In genomic region chr2:31322376-31322775, GRCh38 we compare ENCODE assay signal across 17 cellular contexts.
DNase-seq lines count a peak whose midpoint lies in the region; ATAC-seq and TF ChIP-seq lines count a peak whose summit lies in the region.
"Had no signal": no experiment of that assay in that cellular context is flagged by ENCODE, and none has a peak within 500 bp of the region (broad histone marks: within the 10 kb centered on the region; RNA-seq: fewer than 3 reads in every experiment).

No MANE protein-coding gene starts in this region.

- CTCF ChIA-PET in activated CD8-positive, alpha-beta memory T cell treated with anti-CD3 and anti-CD28 coated beads, Interleukin-2, amount 10 ng/mL, durations not matched to agents 7 days and 5 days (lab: Charles Lee), result interaction anchor here (1.2 to 5.4 kb wide), 4 partner anchors 11 to 611 kb away, joined by 3 to 25 read pairs (median 6); partner anchors contain the start of gene EHD3

- no peaks in the 10 kb centered on the region for H3K9me3 Mint-ChIP-seq in activated CD8-positive, alpha-beta memory T cell treated with anti-CD3 and anti-CD28 coated beads, Interleukin-2, amount 10 ng/mL, durations not matched to agents 7 days and 5 days (ENCODE audit: low read depth)
- H3K9me3 Mint-ChIP-seq in activated T-helper 17 cell treated with anti-CD3 and anti-CD28 coated beads, Interleukin-2, amount 50 U/mL, for 72 hours, result no peaks in the 10 kb centered on the region
- H3K9me3 Mint-ChIP-seq in stimulated activated effector memory CD8-positive, alpha-beta T cell treated with anti-CD3 and anti-CD28 coated beads, Interleukin-12 subunit alpha, Interleukin-12 subunit beta, amount 100 ng/mL, for 72 hours, result no peaks in the 10 kb centered on the region

- H3K4me3 Mint-ChIP-seq in activated CD8-positive, alpha-beta memory T cell treated with anti-CD3 and anti-CD28 coated beads, Interleukin-2, amount 10 ng/mL, durations not matched to agents 7 days and 5 days, result no peak overlapping the region
- peak overlapping the region; percentile 69 for H3K4me3 Mint-ChIP-seq in activated T-helper 17 cell treated with anti-CD3 and anti-CD28 coated beads, Interleukin-2, amount 50 U/mL, for 72 hours
- no peak overlapping the region for H3K4me3 Mint-ChIP-seq in stimulated activated effector memory CD8-positive, alpha-beta T cell treated with anti-CD3 and anti-CD28 coated beads, Interleukin-12 subunit alpha, Interleukin-12 subunit beta, amount 100 ng/mL, for 72 hours

- peak overlapping the region; percentile 30 for H3K27ac Mint-ChIP-seq in activated CD8-positive, alpha-beta memory T cell treated with anti-CD3 and anti-CD28 coated beads, Interleukin-2, amount 10 ng/mL, durations not matched to agents 7 days and 5 days
- peak overlapping the region; percentile 92 for H3K27ac Mint-ChIP-seq in activated T-helper 17 cell treated with anti-CD3 and anti-CD28 coated beads, Interleukin-2, amount 50 U/mL, for 72 hours
- peak overlapping the region; percentile 7 for H3K27ac Mint-ChIP-seq in stimulated activated effector memory CD8-positive, alpha-beta T cell treated with anti-CD3 and anti-CD28 coated beads, Interleukin-12 subunit alpha, Interleukin-12 subunit beta, amount 100 ng/mL, for 72 hours

- peaks cover 61% of the 10 kb centered on the region for H3K4me1 Mint-ChIP-seq in activated CD8-positive, alpha-beta memory T cell treated with anti-CD3 and anti-CD28 coated beads, Interleukin-2, amount 10 ng/mL, durations not matched to agents 7 days and 5 days
- peaks cover 55% of the 10 kb centered on the region for H3K4me1 Mint-ChIP-seq in activated T-helper 17 cell treated with anti-CD3 and anti-CD28 coated beads, Interleukin-2, amount 50 U/mL, for 72 hours
- peaks cover 64% of the 10 kb centered on the region for H3K4me1 Mint-ChIP-seq in stimulated activated effector memory CD8-positive, alpha-beta T cell treated with anti-CD3 and anti-CD28 coated beads, Interleukin-12 subunit alpha, Interleukin-12 subunit beta, amount 100 ng/mL, for 72 hours

- DNase-seq in activated CD8-positive, alpha-beta memory T cell treated with anti-CD3 and anti-CD28 coated beads, Interleukin-2, amount 10 ng/mL, durations not matched to agents 7 days and 5 days, result no peak
- no peak for DNase-seq in activated CD8-positive, alpha-beta memory T cell treated with anti-CD3 and anti-CD28 coated beads, Interleukin-2, amount 50 U/mL, for 48 hours
- no peak for DNase-seq in Right ventricle myocardium superior
- no peak for DNase-seq in stimulated activated effector memory CD8-positive, alpha-beta T cell treated with anti-CD3 and anti-CD28 coated beads, Interleukin-12 subunit alpha, Interleukin-12 subunit beta, amount 100 ng/mL, for 72 hours (ENCODE audit: low spot score in 2 of 2)
- no peak for DNase-seq in colonic mucosa
- DNase-seq in nucleus accumbens (lab: John Stamatoyannopoulos, UW), result no peak
- DNase-seq: activated naive CD4-positive, alpha-beta T cell treated with anti-CD3 and anti-CD28 coated beads, Interleukin-2, amount 50 U/mL, for 16 hours; Calu3; cerebellar nuclear complex; NCI-H2171 treated with DMSO at 0.1 percent for 48 hours; RPMI8226; small intestine; T-helper 1 cell; upper lobe of right lung had no signal

- TF ChIP-seq CTCF in colonic mucosa (IDR thresholded peaks at IDR 0.05), result no peak

- H3K4me1 ChIP-seq in colonic mucosa, result no peaks in the 10 kb centered on the region

- no peak overlapping the region for H3K4me3 ChIP-seq in colonic mucosa
- H3K4me3 ChIP-seq: K562, upper lobe of right lung had no signal

- no peak overlapping the region for H3K9ac ChIP-seq in colonic mucosa (ENCODE audit: low read depth in 2 of 2, low read length in 2 of 2)

- intact Hi-C loops in Right ventricle myocardium superior (cut with DNase I) (loop anchor here (10.0 kb wide), 1 partner anchor 88 kb away; the partner anchor contains the start of gene EHD3), colonic mucosa (cut with DNase I) (no loop called here)

- no peak for ATAC-seq in activated CD8-positive, alpha-beta memory T cell treated with anti-CD3 and anti-CD28 coated beads, Interleukin-2, amount 10 ng/mL, durations not matched to agents 7 days and 5 days
- ATAC-seq in activated T-helper 17 cell treated with anti-CD3 and anti-CD28 coated beads, Interleukin-2, amount 50 U/mL, for 72 hours (replicated peaks), result no peak
- ATAC-seq in Right ventricle myocardium superior (ENCODE audit: poor library complexity), result peak; percentile 79
- no peak for ATAC-seq in stimulated activated effector memory CD8-positive, alpha-beta T cell treated with anti-CD3 and anti-CD28 coated beads, Interleukin-12 subunit alpha, Interleukin-12 subunit beta, amount 100 ng/mL, for 72 hours
- ATAC-seq in GM18867 (IDR thresholded peaks at IDR 0.05; ENCODE audit: unreplicated experiment), result no peak
- ATAC-seq: K562, upper lobe of right lung had no signal

- H3K27me3 Mint-ChIP-seq in activated CD8-positive, alpha-beta memory T cell treated with anti-CD3 and anti-CD28 coated beads, Interleukin-2, amount 10 ng/mL, durations not matched to agents 7 days and 5 days, result peaks cover 4% of the 10 kb centered on the region
- no peaks in the 10 kb centered on the region for H3K27me3 Mint-ChIP-seq in activated T-helper 17 cell treated with anti-CD3 and anti-CD28 coated beads, Interleukin-2, amount 50 U/mL, for 72 hours

- H3K36me3 Mint-ChIP-seq in activated CD8-positive, alpha-beta memory T cell treated with anti-CD3 and anti-CD28 coated beads, Interleukin-2, amount 10 ng/mL, durations not matched to agents 7 days and 5 days, result peaks cover 2% of the 10 kb centered on the region
- H3K36me3 Mint-ChIP-seq in activated T-helper 17 cell treated with anti-CD3 and anti-CD28 coated beads, Interleukin-2, amount 50 U/mL, for 72 hours (ENCODE audit: low read depth), result no peaks in the 10 kb centered on the region
- no peaks in the 10 kb centered on the region for H3K36me3 Mint-ChIP-seq in stimulated activated effector memory CD8-positive, alpha-beta T cell treated with anti-CD3 and anti-CD28 coated beads, Interleukin-12 subunit alpha, Interleukin-12 subunit beta, amount 100 ng/mL, for 72 hours

- no peaks in the 10 kb centered on the region for H3K27me3 ChIP-seq in colonic mucosa
- H3K27me3 ChIP-seq: upper lobe of right lung had no signal

- no peaks in the 10 kb centered on the region for H3K9me3 ChIP-seq in colonic mucosa
- H3K9me3 ChIP-seq: upper lobe of right lung had no signal

- H3K27ac ChIP-seq in colonic mucosa, result no peak overlapping the region
- H3K27ac ChIP-seq: upper lobe of right lung had no signal

- no peaks in the 10 kb centered on the region for H3K36me3 ChIP-seq in colonic mucosa
- H3K36me3 ChIP-seq: upper lobe of right lung had no signal

Comparison
In these comparisons a context has a peak if more than half of its experiments do, and no peak if none do; other contexts are left out.
1. H3K27ac Mint-ChIP-seq: peak in every context shown above with its lines; median percentile 92 in activated T-helper 17 cell treated with anti-CD3 and anti-CD28 coated beads, Interleukin-2, amount 50 U/mL, for 72 hours; 30 in activated CD8-positive, alpha-beta memory T cell treated with anti-CD3 and anti-CD28 coated beads, Interleukin-2, amount 10 ng/mL, durations not matched to agents 7 days and 5 days; 7 in stimulated activated effector memory CD8-positive, alpha-beta T cell treated with anti-CD3 and anti-CD28 coated beads, Interleukin-12 subunit alpha, Interleukin-12 subunit beta, amount 100 ng/mL, for 72 hours.